ENCODE assay signal across 11 cellular contexts in genomic region chr16:81817789-81818304, GRCh38. TPM values are rescaled to one million over a fixed set of nuclear protein-coding genes. Genes with fewer than 3 reads are reported as not detected.
DNase-seq lines count a peak whose midpoint lies in the region; ATAC-seq and TF ChIP-seq lines count a peak whose summit lies in the region.
"Had no signal": no experiment of that assay in that cellular context is flagged by ENCODE, and none has a peak within 500 bp of the region (broad histone marks: within the 10 kb centered on the region; RNA-seq: fewer than 3 reads in every experiment).

No MANE protein-coding gene starts in this region.

- WGBS in upper lobe of left lung, 2 donors, result 36 to 42% methylated on average over 9 of the region's 9 CpGs

- H3K4me3 ChIP-seq in upper lobe of left lung, result no peak overlapping the region

- intact Hi-C loops in activated naive CD4-positive, alpha-beta T cell treated with anti-CD3 and anti-CD28 coated beads for 36 hours (cut with micrococcal nuclease), result no loop called here
- intact Hi-C loops in posterior vena cava (cut with DNase I), result no loop called here

- H3K4me1 Mint-ChIP-seq in activated naive CD4-positive, alpha-beta T cell treated with anti-CD3 and anti-CD28 coated beads, Interleukin-2, amount 10 ng/mL, durations not matched to agents 7 days and 5 days, result peaks cover 8% of the 10 kb centered on the region
- no peaks in the 10 kb centered on the region for H3K4me1 Mint-ChIP-seq in activated naive CD4-positive, alpha-beta T cell treated with anti-CD3 and anti-CD28 coated beads for 36 hours (ENCODE audit: low read depth)

- H3K36me3 ChIP-seq in upper lobe of left lung, result no peaks in the 10 kb centered on the region

- H3K4me1 ChIP-seq in upper lobe of left lung, result peaks cover 0 to 26% (median 2%) of the 10 kb centered on the region in 4 donors

- CTCF ChIA-PET in activated naive CD4-positive, alpha-beta T cell treated with anti-CD3 and anti-CD28 coated beads, Interleukin-2, amount 10 ng/mL, durations not matched to agents 7 days and 5 days (lab: Charles Lee), result interaction anchor here (0.7 to 2.0 kb wide), 4 partner anchors 9 to 56 kb away, joined by 3 to 6 read pairs (median 3); no protein-coding TSS in a partner anchor
- CTCF ChIA-PET in activated naive CD4-positive, alpha-beta T cell treated with anti-CD3 and anti-CD28 coated beads for 36 hours (lab: Charles Lee), result no interaction called here

- peak overlapping the region in 3 of 4 donors; percentile 30 to 54 (median 51) for H3K27ac ChIP-seq in upper lobe of left lung

- H3K27me3 ChIP-seq in upper lobe of left lung, result no peaks in the 10 kb centered on the region

- H3K27ac Mint-ChIP-seq in activated naive CD4-positive, alpha-beta T cell treated with anti-CD3 and anti-CD28 coated beads, Interleukin-2, amount 10 ng/mL, durations not matched to agents 7 days and 5 days, result no peak overlapping the region
- no peak overlapping the region for H3K27ac Mint-ChIP-seq in activated naive CD4-positive, alpha-beta T cell treated with anti-CD3 and anti-CD28 coated beads for 36 hours

- no peak for TF ChIP-seq EP300 in upper lobe of left lung (IDR thresholded peaks at IDR 0.05)

- H3K9me3 ChIP-seq in upper lobe of left lung, result no peaks in the 10 kb centered on the region

- no peak for TF ChIP-seq CTCF in upper lobe of left lung (IDR thresholded peaks at IDR 0.05)

- peak; percentile 40 for ATAC-seq in HG03135 (IDR thresholded peaks at IDR 0.05; ENCODE audit: unreplicated experiment)
- ATAC-seq in upper lobe of left lung (ENCODE audit: low FRiP score in 2 of 2), result peak; percentile 52 to 63

- no peak overlapping the region for H3K4me3 Mint-ChIP-seq in activated naive CD4-positive, alpha-beta T cell treated with anti-CD3 and anti-CD28 coated beads, Interleukin-2, amount 10 ng/mL, durations not matched to agents 7 days and 5 days
- no peak overlapping the region for H3K4me3 Mint-ChIP-seq in activated naive CD4-positive, alpha-beta T cell treated with anti-CD3 and anti-CD28 coated beads for 36 hours

- DNase-seq in activated naive CD4-positive, alpha-beta T cell treated with anti-CD3 and anti-CD28 coated beads, Interleukin-2, amount 10 ng/mL, durations not matched to agents 7 days and 5 days, result peak; percentile 38
- DNase-seq in activated naive CD4-positive, alpha-beta T cell treated with anti-CD3 and anti-CD28 coated beads for 36 hours, result no peak
- DNase-seq in SW480 (ENCODE audit: low spot score) (peak; percentile 11), upper lobe of left lung (peak in 1 of 2 donors; percentile 72), posterior vena cava (ENCODE audit: low spot score) (no peak), glomerular visceral epithelial cell (ENCODE audit: extremely low spot score) (no peak), NCI-H82 (lab: John Stamatoyannopoulos, UW) (no peak)
- DNase-seq: left cardiac atrium; NCI-H2171; stimulated activated CD4-positive, alpha-beta T cell treated with anti-CD3 and anti-CD28 coated beads, Interleukin-15, amount 100 ng/mL, for 24 hours had no signal

- peaks cover 33% of the 10 kb centered on the region for H3K27me3 Mint-ChIP-seq in activated naive CD4-positive, alpha-beta T cell treated with anti-CD3 and anti-CD28 coated beads, Interleukin-2, amount 10 ng/mL, durations not matched to agents 7 days and 5 days
- H3K27me3 Mint-ChIP-seq in activated naive CD4-positive, alpha-beta T cell treated with anti-CD3 and anti-CD28 coated beads for 36 hours (ENCODE audit: low read depth), result no peaks in the 10 kb centered on the region

- TF ChIP-seq POLR2A in upper lobe of left lung (IDR thresholded peaks at IDR 0.05), result no peak

- H3K9me3 Mint-ChIP-seq in activated naive CD4-positive, alpha-beta T cell treated with anti-CD3 and anti-CD28 coated beads, Interleukin-2, amount 10 ng/mL, durations not matched to agents 7 days and 5 days, result no peaks in the 10 kb centered on the region
- peaks cover 1% of the 10 kb centered on the region for H3K9me3 Mint-ChIP-seq in activated naive CD4-positive, alpha-beta T cell treated with anti-CD3 and anti-CD28 coated beads for 36 hours

- H3K36me3 Mint-ChIP-seq in activated naive CD4-positive, alpha-beta T cell treated with anti-CD3 and anti-CD28 coated beads, Interleukin-2, amount 10 ng/mL, durations not matched to agents 7 days and 5 days, result no peaks in the 10 kb centered on the region
- H3K36me3 Mint-ChIP-seq in activated naive CD4-positive, alpha-beta T cell treated with anti-CD3 and anti-CD28 coated beads for 36 hours (ENCODE audit: low read depth), result no peaks in the 10 kb centered on the region

RNA-seq across cellular contexts. Expression of gene PLCG2, which starts 38.8 kb away (rescaled TPM):
- total RNA-seq in activated naive CD4-positive, alpha-beta T cell treated with anti-CD3 and anti-CD28 coated beads for 36 hours, result 10 to 100 TPM; 12.0 to 13.4 TPM
- total RNA-seq in upper lobe of left lung (10 to 100 TPM; 13.8 to 85.9 (median 35.1) TPM), posterior vena cava (10 to 100 TPM; 15.9 to 24.5 TPM)

Comparison
In these comparisons a context has a peak if more than half of its experiments do, and no peak if none do; other contexts are left out.
1. DNase-seq: peak in activated naive CD4-positive, alpha-beta T cell treated with anti-CD3 and anti-CD28 coated beads, Interleukin-2, amount 10 ng/mL, durations not matched to agents 7 days and 5 days (single experiment) and SW480 (single experiment); none in activated naive CD4-positive, alpha-beta T cell treated with anti-CD3 and anti-CD28 coated beads for 36 hours (single experiment), posterior vena cava (single experiment), glomerular visceral epithelial cell (single experiment) and NCI-H82 (single experiment).